ENCODE assay signal across 8 cellular contexts in the genomic region with DNA sequence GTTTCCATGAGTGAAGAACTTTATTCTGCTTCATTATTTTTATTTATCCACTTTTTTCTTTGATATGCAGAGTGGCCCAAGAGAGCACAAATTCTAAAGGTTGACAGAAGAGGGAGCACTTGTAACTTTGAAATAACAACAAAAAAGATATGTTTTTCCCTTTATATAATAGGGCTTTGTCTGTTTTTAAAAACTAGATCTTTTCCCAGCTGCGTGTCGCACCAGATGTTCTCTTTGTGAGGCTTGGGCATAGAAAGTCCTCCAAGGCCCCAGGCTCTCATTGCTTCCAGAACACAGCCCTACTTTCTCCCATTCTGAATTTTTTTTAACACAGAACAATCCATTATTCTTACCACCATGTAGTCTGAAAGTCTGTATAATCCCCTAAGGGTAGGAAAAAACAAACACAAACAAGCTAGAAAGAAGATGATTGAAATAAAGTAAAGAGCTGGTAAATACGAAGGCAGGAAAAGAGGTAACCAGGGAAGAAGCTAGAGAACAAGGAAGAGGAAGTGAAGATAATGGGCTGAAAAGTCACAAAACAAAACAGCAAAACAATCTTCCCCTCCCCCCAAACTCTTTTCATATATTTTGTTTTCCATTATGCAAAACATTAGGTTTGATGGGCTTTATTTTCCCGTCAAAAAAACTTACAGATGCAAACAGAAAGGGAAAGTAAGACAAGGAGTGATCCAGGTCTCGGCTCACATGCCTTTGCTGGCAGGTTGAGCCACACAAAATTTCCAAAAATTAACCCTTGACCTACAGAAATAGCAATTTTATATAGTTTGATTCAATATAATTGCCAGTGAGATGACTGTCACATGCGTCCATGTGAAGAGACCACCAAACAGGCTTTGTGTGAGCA.
DNase-seq lines count a peak whose midpoint lies in the region; ATAC-seq and TF ChIP-seq lines count a peak whose summit lies in the region.

No MANE protein-coding gene starts in this region.

- peaks cover 45% of the 10 kb centered on the region for H3F3A ChIP-seq in GM23248 (ENCODE audit: insufficient read depth)

- H3K4me2 ChIP-seq in GM23248 (ENCODE audit: unreplicated experiment), result peak overlapping the region; percentile 78

- no peak for ATAC-seq in WTC11
- no peak for ATAC-seq in GM21723 (IDR thresholded peaks at IDR 0.05; ENCODE audit: unreplicated experiment)
- no peak for ATAC-seq in HG03139 (IDR thresholded peaks at IDR 0.05; ENCODE audit: unreplicated experiment)

- H3K4me1 Mint-ChIP-seq in WTC11, result peaks cover 30% of the 10 kb centered on the region

- peak; percentile 39 for TF ChIP-seq CTCF in AG09309 (IDR thresholded peaks at IDR 0.05; ENCODE audit: control insufficient read depth, insufficient read depth, low read depth, low read length, missing control alignments)
- no peak for TF ChIP-seq CTCF in WTC11 (IDR thresholded peaks at IDR 0.05)
- peak in 1 of 4 experiments; percentile 8 for TF ChIP-seq CTCF in sigmoid colon (IDR thresholded peaks at IDR 0.05)

- no peaks in the 10 kb centered on the region for H3K79me2 ChIP-seq in GM23248 (ENCODE audit: insufficient read depth)

- H3K4me3 Mint-ChIP-seq in WTC11, result no peak overlapping the region

- H2AFZ ChIP-seq in GM23248, result peak overlapping the region; percentile 96

- peak overlapping the region; percentile 70; the same call in 1 of the 2 replicates for H3K27ac Mint-ChIP-seq in WTC11

- intact Hi-C loops in head of caudate nucleus (cut with DNase I), result loop anchor here (5.0 to 10.0 kb wide), 2 partner anchors 110 to 177 kb away; no protein-coding TSS in a partner anchor
- intact Hi-C loops in sigmoid colon (cut with DNase I), result loop anchor here (5.0 to 10.0 kb wide), 2 partner anchors 110 to 262 kb away; no protein-coding TSS in a partner anchor

- H3K4me1 ChIP-seq in GM23248 (ENCODE audit: insufficient read depth), result peaks cover 51% of the 10 kb centered on the region
- peaks cover 0 to 15% (median 0%) of the 10 kb centered on the region in 4 donors for H3K4me1 ChIP-seq in sigmoid colon

- no peaks in the 10 kb centered on the region for H3K9me2 ChIP-seq in GM23248 (ENCODE audit: insufficient read depth)

- no peak for TF ChIP-seq POLR2A in sigmoid colon (IDR thresholded peaks at IDR 0.05)

- TF ChIP-seq EP300 in sigmoid colon (IDR thresholded peaks at IDR 0.05), result no peak

- in situ Hi-C loops in GM23248 (cut with MboI), result loop anchor here (10.0 to 25.0 kb wide), 2 partner anchors 260 to 717 kb away; no protein-coding TSS in a partner anchor

- H3K9me3 Mint-ChIP-seq in WTC11, result peaks cover 28% of the 10 kb centered on the region

- WGBS in GM23248 (ENCODE audit: low coverage in 1 of 2, low lambda C conversion rate in 2 of 2, missing lambda C conversion rate in 2 of 2), 2 experiments, result 10 to 20% methylated on average over 6 of the region's 6 CpGs
- WGBS in sigmoid colon, 2 donors, result 37 to 60% methylated on average over 6 of the region's 6 CpGs

- H3K4me3 ChIP-seq in AG09309 (ENCODE audit: control insufficient read depth, low read depth, low read length) (no peak overlapping the region), GM23248 (peak overlapping the region; percentile 39), sigmoid colon (no peak overlapping the region)

- H3K9ac ChIP-seq in GM23248, result peak overlapping the region; percentile 72

- H3K27me3 ChIP-seq in GM23248 (replicated peaks; ENCODE audit: insufficient read depth) (no peaks in the 10 kb centered on the region), sigmoid colon (no peaks in the 10 kb centered on the region)

- H3K36me3 ChIP-seq in GM23248 (ENCODE audit: low read depth) (no peaks in the 10 kb centered on the region), sigmoid colon (no peaks in the 10 kb centered on the region)

- H3K9me3 ChIP-seq in GM23248 (ENCODE audit: low read depth) (no peaks in the 10 kb centered on the region), sigmoid colon (no peaks in the 10 kb centered on the region)

- CTCF ChIA-PET in WTC11 (lab: Charles Lee), result interaction anchor here (0.6 to 1.4 kb wide), 3 partner anchors 7 to 112 kb away, joined by 3 read pairs; no protein-coding TSS in a partner anchor

- DNase-seq in AG09309 (ENCODE audit: low read depth), result no peak
- peak; percentile 71 for DNase-seq in GM23248
- DNase-seq in WTC11 (ENCODE audit: low spot score), result no peak
- DNase-seq in head of caudate nucleus, result peak; percentile 26 to 90 (median 75)
- DNase-seq in sigmoid colon, result no peak
- DNase-seq in NCI-H146 treated with DMSO at 0.1 percent for 48 hours (lab: John Stamatoyannopoulos, UW; ENCODE audit: unreplicated experiment), result no peak

- H3K36me3 Mint-ChIP-seq in WTC11, result peaks cover 2% of the 10 kb centered on the region

- POLR2A ChIA-PET in WTC11 (lab: Charles Lee), result no interaction called here

- peak overlapping the region; percentile 67 for H3K27ac ChIP-seq in GM23248
- H3K27ac ChIP-seq in sigmoid colon, result peak overlapping the region; percentile 64 to 69 (median 68)

- no peaks in the 10 kb centered on the region for H3K27me3 Mint-ChIP-seq in WTC11 (ENCODE audit: low read depth)

- no peaks in the 10 kb centered on the region for H4K20me1 ChIP-seq in GM23248 (ENCODE audit: insufficient read depth)

TF ChIP-seq in WTC11, 78 proteins besides CTCF, POLR2A, EP300 and RAD21 (continues in another document):
- TF ChIP-seq FOXK1 (CRISPR knock-in tag; IDR thresholded peaks at IDR 0.05) (no peak), ZNF219 (CRISPR knock-in tag; IDR thresholded peaks at IDR 0.05; ENCODE audit: borderline replicate concordance) (no peak), OVOL2 (CRISPR knock-in tag; IDR thresholded peaks at IDR 0.05; ENCODE audit: borderline replicate concordance) (no peak), RELA (CRISPR knock-in tag; IDR thresholded peaks at IDR 0.05; ENCODE audit: borderline replicate concordance) (no peak), ZNF416 (CRISPR knock-in tag; IDR thresholded peaks at IDR 0.05) (no peak), ZBTB43 (CRISPR knock-in tag; IDR thresholded peaks at IDR 0.05) (no peak), SOX15 (CRISPR knock-in tag; IDR thresholded peaks at IDR 0.05) (no peak), RORB (CRISPR knock-in tag; IDR thresholded peaks at IDR 0.05) (no peak), CBFB (CRISPR knock-in tag; IDR thresholded peaks at IDR 0.05; ENCODE audit: low read depth) (no peak)
- TF ChIP-seq, protein P1, sequence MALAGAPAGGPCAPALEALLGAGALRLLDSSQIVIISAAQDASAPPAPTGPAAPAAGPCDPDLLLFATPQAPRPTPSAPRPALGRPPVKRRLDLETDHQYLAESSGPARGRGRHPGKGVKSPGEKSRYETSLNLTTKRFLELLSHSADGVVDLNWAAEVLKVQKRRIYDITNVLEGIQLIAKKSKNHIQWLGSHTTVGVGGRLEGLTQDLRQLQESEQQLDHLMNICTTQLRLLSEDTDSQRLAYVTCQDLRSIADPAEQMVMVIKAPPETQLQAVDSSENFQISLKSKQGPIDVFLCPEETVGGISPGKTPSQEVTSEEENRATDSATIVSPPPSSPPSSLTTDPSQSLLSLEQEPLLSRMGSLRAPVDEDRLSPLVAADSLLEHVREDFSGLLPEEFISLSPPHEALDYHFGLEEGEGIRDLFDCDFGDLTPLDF (CRISPR knock-in tag; IDR thresholded peaks at IDR 0.05), result no peak
- TF ChIP-seq, protein P2, sequence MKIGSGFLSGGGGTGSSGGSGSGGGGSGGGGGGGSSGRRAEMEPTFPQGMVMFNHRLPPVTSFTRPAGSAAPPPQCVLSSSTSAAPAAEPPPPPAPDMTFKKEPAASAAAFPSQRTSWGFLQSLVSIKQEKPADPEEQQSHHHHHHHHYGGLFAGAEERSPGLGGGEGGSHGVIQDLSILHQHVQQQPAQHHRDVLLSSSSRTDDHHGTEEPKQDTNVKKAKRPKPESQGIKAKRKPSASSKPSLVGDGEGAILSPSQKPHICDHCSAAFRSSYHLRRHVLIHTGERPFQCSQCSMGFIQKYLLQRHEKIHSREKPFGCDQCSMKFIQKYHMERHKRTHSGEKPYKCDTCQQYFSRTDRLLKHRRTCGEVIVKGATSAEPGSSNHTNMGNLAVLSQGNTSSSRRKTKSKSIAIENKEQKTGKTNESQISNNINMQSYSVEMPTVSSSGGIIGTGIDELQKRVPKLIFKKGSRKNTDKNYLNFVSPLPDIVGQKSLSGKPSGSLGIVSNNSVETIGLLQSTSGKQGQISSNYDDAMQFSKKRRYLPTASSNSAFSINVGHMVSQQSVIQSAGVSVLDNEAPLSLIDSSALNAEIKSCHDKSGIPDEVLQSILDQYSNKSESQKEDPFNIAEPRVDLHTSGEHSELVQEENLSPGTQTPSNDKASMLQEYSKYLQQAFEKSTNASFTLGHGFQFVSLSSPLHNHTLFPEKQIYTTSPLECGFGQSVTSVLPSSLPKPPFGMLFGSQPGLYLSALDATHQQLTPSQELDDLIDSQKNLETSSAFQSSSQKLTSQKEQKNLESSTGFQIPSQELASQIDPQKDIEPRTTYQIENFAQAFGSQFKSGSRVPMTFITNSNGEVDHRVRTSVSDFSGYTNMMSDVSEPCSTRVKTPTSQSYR (CRISPR knock-in tag; IDR thresholded peaks at IDR 0.05), result no peak

Comparison
In these comparisons a context has a peak if more than half of its experiments do, and no peak if none do; other contexts are left out.
1. DNase-seq: peak in GM23248 (single experiment) and head of caudate nucleus (42 of 42); none in AG09309 (single experiment), WTC11 (single experiment), sigmoid colon (single experiment) and NCI-H146 treated with DMSO at 0.1 percent for 48 hours (single experiment).